1 cellular context compared by ENCODE assay signal in genomic region chr1:171597203-171597602, GRCh38.
TF ChIP-seq lines count a peak whose summit lies in the region.

No MANE protein-coding gene starts in this region.

TF ChIP-seq in HepG2, 621 proteins besides CTCF, POLR2A, EP300 and RAD21:
- TF ChIP-seq AKAP8 (CRISPR knock-in tag; IDR thresholded peaks at IDR 0.05) (no peak), ARNTL (CRISPR knock-in tag; IDR thresholded peaks at IDR 0.05) (no peak), SMC3 (IDR thresholded peaks at IDR 0.05; ENCODE audit: low read length) (no peak), EHMT2 (IDR thresholded peaks at IDR 0.05; ENCODE audit: borderline replicate concordance, low read depth, low read length) (no peak), FOXO4 (CRISPR knock-in tag; conservative IDR thresholded peaks at IDR 0.05) (no peak), ESRRA (CRISPR knock-in tag; IDR thresholded peaks at IDR 0.05; ENCODE audit: low read depth) (no peak), SP5 (CRISPR knock-in tag; IDR thresholded peaks at IDR 0.05; ENCODE audit: borderline replicate concordance, low read depth) (no peak)
